ENCODE assay signal across 8 cellular contexts in genomic region chr2:25279091-25279651, GRCh38.
DNase-seq lines count a peak whose midpoint lies in the region; ATAC-seq and TF ChIP-seq lines count a peak whose summit lies in the region.

No MANE protein-coding gene starts in this region.

- no peak for TF ChIP-seq CTCF in gastrocnemius medialis (IDR thresholded peaks at IDR 0.05 in 4 of 5, conservative IDR thresholded peaks at IDR 0.05 in 1 of 5)

- DNase-seq in C1 segment of cervical spinal cord (lab: John Stamatoyannopoulos, UW) (peak in 12 of 14 donors; percentile 21 to 78 (median 62)), SKM-1 treated with dmso at 0.1 percent for 144 hours (lab: John Stamatoyannopoulos, UW; ENCODE audit: unreplicated experiment) (peak; percentile 90), germinal center (ENCODE audit: low spot score) (peak; percentile 77), gastrocnemius medialis (peak; percentile 70 to 82), NCI-H69 (lab: John Stamatoyannopoulos, UW) (no peak)
- no peak for DNase-seq in activated CD4-positive, CD25-positive, alpha-beta regulatory T cell treated with anti-CD3 and anti-CD28 coated beads, Interleukin-2, amount 50 U/mL, for 72 hours

- TF ChIP-seq POLR2A in gastrocnemius medialis (IDR thresholded peaks at IDR 0.05), result no peak

- H3K27me3 ChIP-seq in gastrocnemius medialis, result no peaks in the 10 kb centered on the region

- ATAC-seq in GM19043 (IDR thresholded peaks at IDR 0.05; ENCODE audit: low read depth, unreplicated experiment), result peak; percentile 82
- peak; percentile 71 for ATAC-seq in HG03139 (IDR thresholded peaks at IDR 0.05; ENCODE audit: unreplicated experiment)
- peak; percentile 73 to 81 for ATAC-seq in gastrocnemius medialis

- intact Hi-C loops in gastrocnemius medialis (cut with DNase I; ENCODE audit: low total_unique reads), result no loop called here

- H3K4me1 ChIP-seq in gastrocnemius medialis, result peaks cover 12 to 48% of the 10 kb centered on the region in 2 donors

- H3K27ac ChIP-seq in gastrocnemius medialis, result peak overlapping the region; percentile 80 to 87 (median 84)

- H3K9me3 ChIP-seq in gastrocnemius medialis, result no peaks in the 10 kb centered on the region

- in situ Hi-C loops in gastrocnemius medialis (cut with MboI; ENCODE audit: low sequenced_read_pairs in 4 of 4), result no loop called here

- H3K36me3 ChIP-seq in gastrocnemius medialis, result peaks cover 0 to 14% of the 10 kb centered on the region in 2 donors

- no peak overlapping the region for H3K4me3 ChIP-seq in gastrocnemius medialis

Comparison
In these comparisons a context has a peak if more than half of its experiments do, and no peak if none do; other contexts are left out.
1. DNase-seq: peak in C1 segment of cervical spinal cord (12 of 14), SKM-1 treated with dmso at 0.1 percent for 144 hours (single experiment), germinal center (single experiment) and gastrocnemius medialis (2 of 2); none in activated CD4-positive, CD25-positive, alpha-beta regulatory T cell treated with anti-CD3 and anti-CD28 coated beads, Interleukin-2, amount 50 U/mL, for 72 hours (single experiment) and NCI-H69 (single experiment).
2. Peak in every context shown above with its lines, with median percentiles within 50 percentile points of each other: ATAC-seq.